ENCODE assay signal across 10 cellular contexts in genomic region chr1:94094466-94095111, GRCh38. TPM values are rescaled to one million over a fixed set of nuclear protein-coding genes. Genes with fewer than 3 reads are reported as not detected.
A peak's percentile ranks its signal among the peaks of the same experiment; 100 is the strongest.
DNase-seq lines count a peak whose midpoint lies in the region; ATAC-seq and TF ChIP-seq lines count a peak whose summit lies in the region.
"Had no signal": no experiment of that assay in that cellular context is flagged by ENCODE, and none has a peak within 500 bp of the region (broad histone marks: within the 10 kb centered on the region; RNA-seq: fewer than 3 reads in every experiment).

No MANE protein-coding gene starts in this region.

- H3K27me3 Mint-ChIP-seq in endothelial cell (ENCODE audit: unreplicated experiment), result peaks cover 16% of the 10 kb centered on the region

- peaks cover 56% of the 10 kb centered on the region for H3K4me1 Mint-ChIP-seq in endothelial cell (ENCODE audit: unreplicated experiment)

- H3K36me3 ChIP-seq in PC-3 (ENCODE audit: low read depth, low read length) (no peaks in the 10 kb centered on the region), mucosa of rectum (ENCODE audit: control insufficient read depth in 2 of 2, insufficient read depth in 2 of 2, low read length in 2 of 2) (no peaks in the 10 kb centered on the region), upper lobe of right lung (no peaks in the 10 kb centered on the region)

- no peak for DNase-seq in PC-3
- no peak for DNase-seq in endothelial cell (ENCODE audit: low spot score)
- no peak for DNase-seq in upper lobe of right lung
- no peak for DNase-seq in NCI-H226
- DNase-seq in DMS79 treated with DMSO at 0.1 percent for 48 hours (lab: John Stamatoyannopoulos, UW), result no peak
- DNase-seq in foreskin melanocyte, result no peak
- no peak for DNase-seq in T-helper 2 cell
- DNase-seq: activated naive CD4-positive, alpha-beta T cell; NCI-H510A treated with DMSO at 0.1 percent for 48 hours had no signal

- H3K4me3 ChIP-seq in PC-3 (ENCODE audit: low read length), result no peak overlapping the region
- peak overlapping the region in 1 of 2 donors; percentile 21 for H3K4me3 ChIP-seq in mucosa of rectum (ENCODE audit: low read length in 2 of 2)
- H3K4me3 ChIP-seq in upper lobe of right lung, result no peak overlapping the region

- POLR2A ChIA-PET in PC-3 (lab: Charles Lee; ENCODE audit: unreplicated experiment), result no interaction called here

- H3K9me3 Mint-ChIP-seq in endothelial cell (ENCODE audit: unreplicated experiment), result no peaks in the 10 kb centered on the region

- H4K20me1 ChIP-seq in PC-3 (ENCODE audit: low read length), result no peaks in the 10 kb centered on the region

- H3K27me3 ChIP-seq in PC-3 (ENCODE audit: low read length) (no peaks in the 10 kb centered on the region), mucosa of rectum (ENCODE audit: control insufficient read depth in 2 of 2, insufficient read depth in 2 of 2, low read length in 2 of 2) (no peaks in the 10 kb centered on the region), upper lobe of right lung (no peaks in the 10 kb centered on the region)

- TF ChIP-seq CTCF in PC-3 (conservative IDR thresholded peaks at IDR 0.05; ENCODE audit: low read depth, low read length) (no peak), endothelial cell (IDR thresholded peaks at IDR 0.05; ENCODE audit: unreplicated experiment) (no peak), upper lobe of right lung (IDR thresholded peaks at IDR 0.05) (no peak)

- no peaks in the 10 kb centered on the region for H3K9me2 ChIP-seq in PC-3 (replicated peaks; ENCODE audit: low read length)

- H2AFZ ChIP-seq in PC-3 (ENCODE audit: low read length), result peak overlapping the region; percentile 41

- ATAC-seq in PC-3 (no peak), upper lobe of right lung (peak; percentile 68)

- H3K9me3 ChIP-seq in PC-3 (ENCODE audit: low read length), result no peaks in the 10 kb centered on the region
- no peaks in the 10 kb centered on the region for H3K9me3 ChIP-seq in mucosa of rectum (ENCODE audit: control insufficient read depth in 2 of 2, low read length in 2 of 2)
- no peaks in the 10 kb centered on the region for H3K9me3 ChIP-seq in upper lobe of right lung

- no peaks in the 10 kb centered on the region for H3K79me2 ChIP-seq in PC-3 (ENCODE audit: low read length)

- no peak overlapping the region for H3K4me3 Mint-ChIP-seq in endothelial cell (ENCODE audit: unreplicated experiment)

- intact Hi-C loops in PC-3 (cut with micrococcal nuclease) (no loop called here), upper lobe of right lung (cut with DNase I) (no loop called here)

- peaks cover 3% of the 10 kb centered on the region for H3K36me3 Mint-ChIP-seq in endothelial cell (ENCODE audit: low read depth, unreplicated experiment)

- peak overlapping the region; percentile 96 for H3K27ac Mint-ChIP-seq in endothelial cell (ENCODE audit: unreplicated experiment)

- no peak overlapping the region for H3K27ac ChIP-seq in PC-3 (ENCODE audit: low read length)
- H3K27ac ChIP-seq in mucosa of rectum (ENCODE audit: low read depth in 2 of 2, low read length in 2 of 2), result peak overlapping the region; percentile 56 to 61
- peak overlapping the region; percentile 81 for H3K27ac ChIP-seq in upper lobe of right lung

- H3K4me1 ChIP-seq in PC-3 (ENCODE audit: insufficient read depth, low read length) (no peaks in the 10 kb centered on the region), mucosa of rectum (ENCODE audit: control insufficient read depth in 2 of 2, insufficient read depth in 2 of 2, low read length in 2 of 2) (peaks cover 5 to 13% of the 10 kb centered on the region in 2 donors), upper lobe of right lung (peaks cover 47% of the 10 kb centered on the region)

- no peaks in the 10 kb centered on the region for H3F3A ChIP-seq in PC-3 (ENCODE audit: low read length, unreplicated experiment)

- CTCF ChIA-PET in PC-3 (lab: Charles Lee), result no interaction called here

- H3K4me2 ChIP-seq in PC-3 (ENCODE audit: low read length), result no peak overlapping the region

- no peak overlapping the region for H3K9ac ChIP-seq in PC-3 (ENCODE audit: low read length)
- H3K9ac ChIP-seq in mucosa of rectum (ENCODE audit: low read depth in 1 of 2, low read length in 2 of 2), result no peak overlapping the region

- BruUV-seq in PC-3 (replicated peaks; lab: Mats Ljungman, UMichigan), result no TSS peak

RNA-seq across cellular contexts. Expression of gene ABCA4, which starts 26.4 kb away (rescaled TPM):
- total RNA-seq in PC-3 (2014; rRNA removed) (0.23 and 0.29 TPM in 2 replicates), endothelial cell (ENCODE audit: unreplicated experiment) (51.7 TPM), upper lobe of right lung (1.4 TPM)

Comparison
In these comparisons a context has a peak if more than half of its experiments do, and no peak if none do; other contexts are left out.
1. RNA of gene ABCA4, which starts 26.4 kb away (total RNA-seq): 51.7 TPM in endothelial cell (single experiment); 1.4 TPM in upper lobe of right lung (single experiment) and 0.23 to 0.29 TPM in PC-3; every median in the first group is over 10 times any median in the second.